32 cellular contexts compared by ENCODE assay signal in the genomic region with DNA sequence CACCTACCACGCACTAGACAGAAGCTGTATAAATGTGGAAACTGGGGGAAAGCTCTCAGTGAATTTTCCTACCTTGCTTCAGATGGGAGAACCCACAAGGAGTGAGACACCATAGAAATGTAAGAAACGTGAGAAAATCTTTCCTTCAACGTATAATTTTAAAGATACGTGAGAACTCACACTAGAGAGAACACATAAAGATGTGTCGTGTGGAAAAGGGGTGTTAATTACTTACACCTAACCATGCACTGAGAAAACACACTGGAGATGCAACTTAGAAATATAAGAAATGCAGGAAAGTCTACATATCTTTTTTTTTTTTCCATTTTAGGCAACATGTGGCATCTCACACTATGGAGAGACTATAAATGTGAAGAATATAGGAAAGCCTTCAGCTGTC.
"Had no signal": no experiment of that assay in that cellular context is flagged by ENCODE, and none has a peak within 500 bp of the region (broad histone marks: within the 10 kb centered on the region; RNA-seq: fewer than 3 reads in every experiment).

No MANE protein-coding gene starts in this region.

- DNase-seq: activated effector memory CD4-positive, alpha-beta T cell treated with anti-CD3 and anti-CD28 coated beads, Interleukin-2, amount 50 U/mL, for 16 hours; activated effector memory CD4-positive, alpha-beta T cell treated with Interleukin-2 at 50 U/mL for 16 hours; activated gamma-delta T cell; activated gamma-delta T cell treated with Interleukin-2 at 50 U/mL for 16 hours; activated naive CD4-positive, alpha-beta T cell; activated naive CD4-positive, alpha-beta T cell treated with anti-CD3 and anti-CD28 coated beads for 36 hours; activated naive CD4-positive, alpha-beta T cell treated with anti-CD3 and anti-CD28 coated beads, Interleukin-2, amount 10 ng/mL, durations not matched to agents 7 days and 5 days; activated naive CD4-positive, alpha-beta T cell treated with anti-CD3 and anti-CD28 coated beads, Interleukin-2, amount 50 U/mL, for 16 hours; activated naive CD4-positive, alpha-beta T cell treated with Interleukin-2 at 50 U/mL for 16 hours; activated naive CD8-positive, alpha-beta T cell treated with anti-CD3 and anti-CD28 coated beads for 36 hours; activated naive CD8-positive, alpha-beta T cell treated with anti-CD3 and anti-CD28 coated beads, Interleukin-2, amount 10 ng/mL, durations not matched to agents 7 days and 5 days; activated naive CD8-positive, alpha-beta T cell treated with anti-CD3 and anti-CD28 coated beads, Interleukin-2, amount 50 U/mL, for 24 hours; activated T-cell treated with anti-CD3 and anti-CD28 coated beads, Interleukin-2, amount 50 U/mL, for 4 hours; activated T-cell treated with anti-CD3 and anti-CD28 coated beads, Interleukin-2, amount 50 U/mL, for 48 hours; activated T-cell treated with anti-CD3 and anti-CD28 coated beads, Interleukin-2, amount 50 U/mL, for 72 hours; adrenal gland; amniotic stem cell; amygdala; anterior cingulate cortex; aorta; body of pancreas; brain microvascular endothelial cell; caudate nucleus; central memory CD4-positive, alpha-beta T cell; cerebellar nuclear complex had no signal

- FAIRE-seq: astrocyte, bronchial epithelial cell had no signal

- H3K9me3 ChIP-seq: adrenal gland had no signal

- H3K27ac ChIP-seq: adrenal gland, ascending aorta, body of pancreas, brain microvascular endothelial cell, breast epithelium, cardiac muscle cell had no signal

- H3K4me1 ChIP-seq: adrenal gland, ascending aorta, body of pancreas, breast epithelium had no signal

- ATAC-seq: activated naive CD4-positive, alpha-beta T cell treated with anti-CD3 and anti-CD28 coated beads, Interleukin-2, amount 50 U/mL, for 72 hours; activated naive CD8-positive, alpha-beta T cell treated with anti-CD3 and anti-CD28 coated beads, Interleukin-2, amount 50 U/mL, for 24 hours; activated T-cell treated with anti-CD3 and anti-CD28 coated beads, Interleukin-2, amount 50 U/mL, for 4 hours; activated T-cell treated with anti-CD3 and anti-CD28 coated beads, Interleukin-2, amount 50 U/mL, for 72 hours; activated T-helper 17 cell treated with anti-CD3 and anti-CD28 coated beads, Interleukin-2, amount 50 U/mL, for 72 hours; body of pancreas had no signal

- H3K27me3 ChIP-seq: adrenal gland, ascending aorta, body of pancreas, brain microvascular endothelial cell, breast epithelium, cardiac muscle cell had no signal

- H3K4me3 ChIP-seq: adrenal gland, ascending aorta, body of pancreas, breast epithelium, cardiac muscle cell had no signal

- H3K36me3 ChIP-seq: adrenal gland, ascending aorta, brain microvascular endothelial cell, breast epithelium, cardiac muscle cell had no signal
